Comparison of ENCODE assay signal across 30 cellular contexts in genomic region chr20:13338999-13339411, GRCh38.
DNase-seq lines count a peak whose midpoint lies in the region; ATAC-seq and TF ChIP-seq lines count a peak whose summit lies in the region.
"Had no signal": no experiment of that assay in that cellular context is flagged by ENCODE, and none has a peak within 500 bp of the region (broad histone marks: within the 10 kb centered on the region; RNA-seq: fewer than 3 reads in every experiment).

No MANE protein-coding gene starts in this region.

- in situ Hi-C loops in G401 (cut with HindIII; ENCODE audit: low sequenced_read_pairs) = no loop called here

- H3K27ac ChIP-seq in colonic mucosa = no peak overlapping the region
- no peak overlapping the region for H3K27ac ChIP-seq in OCI-LY7 (ENCODE audit: low read depth, low read length, poor library complexity, severe bottlenecking)
- H3K27ac ChIP-seq: BLaER1, left ventricle myocardium inferior, right atrium auricular region, spleen, stomach, VCaP had no signal

- DNase-seq in Caco-2 (peak; percentile 78 to 84), HT-29 (ENCODE audit: low spot score) (peak; percentile 47), colonic mucosa (peak; percentile 64), mucosa of descending colon (peak in 1 of 3 donors; percentile 64), G401 (ENCODE audit: low spot score) (no peak), NCI-H146 (lab: John Stamatoyannopoulos, UW) (no peak), OCI-LY7 (ENCODE audit: low spot score) (no peak)
- DNase-seq: activated CD4-positive, alpha-beta T cell treated with anti-CD3 and anti-CD28 coated beads for 48 hours; activated gamma-delta T cell; activated naive CD8-positive, alpha-beta T cell treated with anti-CD3 and anti-CD28 coated beads for 36 hours; anterior cingulate cortex; DMS79; effector CD8-positive, alpha-beta T cell; GDM1; GOT3; hypothalamus; immature natural killer cell; left ventricle myocardium inferior; NCI-H1417 treated with DMSO at 0.1 percent for 48 hours; NCI-H446; NCI-H748 treated with DMSO at 0.1 percent for 48 hours; SIG-M5; spleen; stimulated activated CD8-positive, alpha-beta memory T cell treated with anti-CD3 and anti-CD28 coated beads, Interleukin-4, amount 100 ng/mL, for 48 hours; stomach; T1000 had no signal

- no peaks in the 10 kb centered on the region for H3K36me3 ChIP-seq in Caco-2 (ENCODE audit: control insufficient read depth, insufficient read depth, low read length)
- no peaks in the 10 kb centered on the region for H3K36me3 ChIP-seq in colonic mucosa
- no peaks in the 10 kb centered on the region for H3K36me3 ChIP-seq in mucosa of descending colon (ENCODE audit: low read depth)
- no peaks in the 10 kb centered on the region for H3K36me3 ChIP-seq in OCI-LY7 (ENCODE audit: insufficient read depth, low read length)
- H3K36me3 ChIP-seq: BLaER1, left ventricle myocardium inferior, right atrium auricular region, spleen, stomach had no signal

- H3K4me3 ChIP-seq in Caco-2 (ENCODE audit: low read depth, low read length) (no peak overlapping the region), colonic mucosa (no peak overlapping the region), mucosa of descending colon (no peak overlapping the region), OCI-LY7 (ENCODE audit: low read depth, low read length, poor library complexity, severe bottlenecking) (no peak overlapping the region)
- H3K4me3 ChIP-seq: BLaER1, left ventricle myocardium inferior, right atrium auricular region, spleen, stomach had no signal

- BruUV-seq in Caco-2 (replicated peaks; lab: Mats Ljungman, UMichigan) = no TSS peak
- BruUV-seq in OCI-LY7 (replicated peaks; lab: Mats Ljungman, UMichigan) = no TSS peak

- no peaks in the 10 kb centered on the region for H3K79me2 ChIP-seq in OCI-LY7 (ENCODE audit: insufficient read depth, low read depth, low read length)

- no peak overlapping the region for H3K9ac ChIP-seq in colonic mucosa (ENCODE audit: low read depth in 2 of 2, low read length in 2 of 2)
- H3K9ac ChIP-seq: BLaER1 had no signal

- intact Hi-C loops in Caco-2 (cut with micrococcal nuclease; ENCODE audit: unreplicated experiment) = loop anchor here (2.0 to 10.0 kb wide), 4 partner anchors 36 to 446 kb away; partner anchors contain the start of genes ESF1, ISM1 and NDUFAF5
- intact Hi-C loops in colonic mucosa (cut with DNase I) = no loop called here
- intact Hi-C loops in mucosa of descending colon (cut with DNase I, micrococcal nuclease) = no loop called here
- intact Hi-C loops in OCI-LY7 (cut with micrococcal nuclease; ENCODE audit: unreplicated experiment) = no loop called here

- POLR2A ChIA-PET in Caco-2 (lab: Charles Lee) = interaction anchor here (0.6 to 0.8 kb wide), 2 partner anchors 9 to 1700 kb away, joined by 3 to 5 read pairs; no protein-coding TSS in a partner anchor
- POLR2A ChIA-PET in OCI-LY7 (lab: Charles Lee) = no interaction called here

- H3K4me1 ChIP-seq in Caco-2 = peaks cover 90% of the 10 kb centered on the region
- no peaks in the 10 kb centered on the region for H3K4me1 ChIP-seq in colonic mucosa
- no peaks in the 10 kb centered on the region for H3K4me1 ChIP-seq in mucosa of descending colon (ENCODE audit: low read depth)
- H3K4me1 ChIP-seq in OCI-LY7 (ENCODE audit: insufficient read depth, low read length, poor library complexity, severe bottlenecking) = no peaks in the 10 kb centered on the region
- H3K4me1 ChIP-seq: BLaER1, left ventricle myocardium inferior, right atrium auricular region, spleen, stomach had no signal

- no peaks in the 10 kb centered on the region for H4K20me1 ChIP-seq in OCI-LY7 (ENCODE audit: insufficient read depth, low read length)
- H4K20me1 ChIP-seq: BLaER1 had no signal

- peak overlapping the region; percentile 3 for H3K4me3 Mint-ChIP-seq in Caco-2 (ENCODE audit: unreplicated experiment)
- H3K4me3 Mint-ChIP-seq: activated naive CD8-positive, alpha-beta T cell treated with anti-CD3 and anti-CD28 coated beads for 36 hours; immature natural killer cell had no signal

- H3K27me3 Mint-ChIP-seq in Caco-2 (ENCODE audit: insufficient read depth, unreplicated experiment) = no peaks in the 10 kb centered on the region
- H3K27me3 Mint-ChIP-seq: activated naive CD8-positive, alpha-beta T cell treated with anti-CD3 and anti-CD28 coated beads for 36 hours had no signal

- H3K9me3 Mint-ChIP-seq in Caco-2 (ENCODE audit: unreplicated experiment) = peaks cover 14% of the 10 kb centered on the region
- H3K9me3 Mint-ChIP-seq: activated naive CD8-positive, alpha-beta T cell treated with anti-CD3 and anti-CD28 coated beads for 36 hours had no signal

- H3K9me3 ChIP-seq in Caco-2 (no peaks in the 10 kb centered on the region), colonic mucosa (no peaks in the 10 kb centered on the region), mucosa of descending colon (no peaks in the 10 kb centered on the region), OCI-LY7 (ENCODE audit: low read length) (no peaks in the 10 kb centered on the region)
- H3K9me3 ChIP-seq: BLaER1, left ventricle myocardium inferior, right atrium auricular region, spleen, stomach had no signal

- H3K4me1 Mint-ChIP-seq in Caco-2 (ENCODE audit: low read depth, unreplicated experiment) = peaks cover 68% of the 10 kb centered on the region
- H3K4me1 Mint-ChIP-seq: immature natural killer cell had no signal

- H3K4me2 ChIP-seq in OCI-LY7 (ENCODE audit: low read length) = no peak overlapping the region
- H3K4me2 ChIP-seq: BLaER1 had no signal

- peak overlapping the region; percentile 40 for H3K27ac Mint-ChIP-seq in Caco-2 (ENCODE audit: unreplicated experiment)
- H3K27ac Mint-ChIP-seq: immature natural killer cell had no signal

- CTCF ChIA-PET in Caco-2 (lab: Charles Lee) = interaction anchor here (0.9 to 1.4 kb wide), 3 partner anchors 14 to 36 kb away, joined by 3 to 6 read pairs (median 5); no protein-coding TSS in a partner anchor
- CTCF ChIA-PET in OCI-LY7 (lab: Charles Lee; ENCODE audit: unreplicated experiment) = no interaction called here

- H3K27me3 ChIP-seq in Caco-2 (replicated peaks; ENCODE audit: control insufficient read depth, insufficient read depth, low read length) = no peaks in the 10 kb centered on the region
- no peaks in the 10 kb centered on the region for H3K27me3 ChIP-seq in colonic mucosa
- H3K27me3 ChIP-seq: BLaER1, right atrium auricular region, spleen, stomach had no signal

- no peak overlapping the region for H2AFZ ChIP-seq in OCI-LY7 (ENCODE audit: low read length)

- no peaks in the 10 kb centered on the region for H3K9me2 ChIP-seq in OCI-LY7 (ENCODE audit: insufficient read depth, low read length)

- peaks cover 8% of the 10 kb centered on the region for H3K36me3 Mint-ChIP-seq in Caco-2 (ENCODE audit: insufficient read depth, unreplicated experiment)
- H3K36me3 Mint-ChIP-seq: activated naive CD8-positive, alpha-beta T cell treated with anti-CD3 and anti-CD28 coated beads for 36 hours; immature natural killer cell had no signal

- ATAC-seq in mucosa of descending colon = peak; percentile 97
- ATAC-seq: Panc1 had no signal

- TF ChIP-seq CTCF in Caco-2 (IDR thresholded peaks at IDR 0.05; ENCODE audit: insufficient read depth in 1 of 2, low read depth in 1 of 2, low read length in 1 of 2, severe bottlenecking in 1 of 2, unreplicated experiment in 1 of 2) (no peak), colonic mucosa (IDR thresholded peaks at IDR 0.05) (no peak), mucosa of descending colon (IDR thresholded peaks at IDR 0.05) (no peak), OCI-LY7 (conservative IDR thresholded peaks at IDR 0.05; ENCODE audit: low read length) (no peak)

Comparison
In these comparisons a context has a peak if more than half of its experiments do, and no peak if none do; other contexts are left out.
1. DNase-seq: peak in Caco-2 (2 of 2), HT-29 (single experiment) and colonic mucosa (single experiment); none in G401 (single experiment), NCI-H146 (single experiment) and OCI-LY7 (single experiment).